Comparison of ENCODE assay signal across 1 cellular context in genomic region chr2:216491757-216492635, GRCh38.
TF ChIP-seq lines count a peak whose summit lies in the region.

No MANE protein-coding gene starts in this region.

TF ChIP-seq in WTC11, 78 proteins besides CTCF, POLR2A, EP300 and RAD21 (continued from another document):
- TF ChIP-seq HMGXB4 (CRISPR knock-in tag; IDR thresholded peaks at IDR 0.05) (no peak), ZNF671 (CRISPR knock-in tag; IDR thresholded peaks at IDR 0.05) (no peak), NR1H2 (CRISPR knock-in tag; IDR thresholded peaks at IDR 0.05) (no peak), ELF4 (CRISPR knock-in tag; IDR thresholded peaks at IDR 0.05; ENCODE audit: low read depth) (no peak), SOX15 (CRISPR knock-in tag; IDR thresholded peaks at IDR 0.05) (no peak), IRF2 (CRISPR knock-in tag; IDR thresholded peaks at IDR 0.05; ENCODE audit: borderline replicate concordance, low read depth) (no peak), JAZF1 (CRISPR knock-in tag; IDR thresholded peaks at IDR 0.05) (no peak)
